9 cellular contexts compared by ENCODE assay signal in the genomic region with DNA sequence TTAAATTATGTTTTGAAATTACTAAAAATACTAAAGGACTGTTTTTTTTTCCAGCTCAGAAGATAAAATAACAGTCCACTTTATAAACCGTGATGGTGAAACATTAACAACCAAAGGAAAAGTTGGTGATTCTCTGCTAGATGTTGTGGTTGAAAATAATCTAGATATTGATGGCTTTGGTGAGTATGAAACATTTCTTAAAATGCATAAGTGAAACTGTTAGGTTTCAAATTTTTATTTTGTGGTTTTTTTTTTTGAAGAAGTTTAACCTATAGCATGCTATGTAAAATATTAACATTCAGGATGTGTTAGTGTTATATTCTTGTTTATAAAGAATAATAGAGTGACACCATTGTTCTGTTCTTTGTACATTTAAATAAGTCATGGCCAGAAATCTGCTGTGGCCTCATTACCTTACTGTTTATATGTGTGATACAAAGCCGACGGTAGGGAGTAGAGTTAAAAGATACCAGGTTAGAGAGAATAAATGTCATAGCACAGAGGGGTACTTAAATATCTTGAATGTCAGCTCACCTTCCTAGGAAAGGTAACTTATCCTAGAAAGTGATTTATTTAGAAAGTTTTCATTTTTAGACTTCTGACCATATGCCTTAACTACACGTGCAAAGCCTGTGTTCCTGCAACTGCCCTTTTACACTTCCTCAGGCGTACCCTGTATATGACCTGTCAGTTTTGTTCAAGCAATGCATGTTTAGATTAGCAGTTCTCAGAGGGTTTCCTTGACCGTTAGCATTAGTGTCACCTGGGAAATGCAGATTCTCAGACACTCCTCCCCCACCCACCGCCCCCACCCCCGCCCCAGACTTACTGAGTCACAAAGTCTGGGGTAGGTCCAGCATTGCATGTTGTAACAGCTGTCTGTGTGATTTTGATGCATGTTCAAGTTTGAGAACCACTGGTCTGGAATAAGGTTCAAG. TPM values are rescaled to one million over a fixed set of nuclear protein-coding genes. Genes with fewer than 3 reads are reported as not detected.
DNase-seq lines count a peak whose midpoint lies in the region; ATAC-seq and TF ChIP-seq lines count a peak whose summit lies in the region.
"Had no signal": no experiment of that assay in that cellular context is flagged by ENCODE, and none has a peak within 500 bp of the region (broad histone marks: within the 10 kb centered on the region; RNA-seq: fewer than 3 reads in every experiment).

No MANE protein-coding gene starts in this region.

- no peak for TF ChIP-seq CTCF in natural killer cell (IDR thresholded peaks at IDR 0.05)
- no peak for TF ChIP-seq CTCF in epithelial cell of esophagus (IDR thresholded peaks at IDR 0.05; ENCODE audit: insufficient read depth, low read depth, low read length, missing control alignments)
- TF ChIP-seq CTCF in thyroid gland (IDR thresholded peaks at IDR 0.05) = no peak

- H3K27me3 Mint-ChIP-seq in natural killer cell treated with Interleukin-12 subunit alpha and Interleukin-12 subunit beta and Interleukin-15 and Interleukin-18, amount 100 ng/mL, for 72 hours = no peaks in the 10 kb centered on the region
- no peaks in the 10 kb centered on the region for H3K27me3 Mint-ChIP-seq in natural killer cell (ENCODE audit: low read depth in 2 of 2)

- 31 to 39% methylated on average over 8 of the region's 8 CpGs for WGBS in thyroid gland, 2 donors

- H3K4me3 Mint-ChIP-seq in natural killer cell treated with Interleukin-12 subunit alpha and Interleukin-12 subunit beta and Interleukin-15 and Interleukin-18, amount 100 ng/mL, for 72 hours = peak overlapping the region; percentile 10
- no peak overlapping the region for H3K4me3 Mint-ChIP-seq in natural killer cell

- intact Hi-C loops in natural killer cell (cut with micrococcal nuclease) = loop anchor here (5.0 kb wide), 1 partner anchor 796 kb away; no protein-coding TSS in a partner anchor
- intact Hi-C loops in thyroid gland (cut with DNase I) = no loop called here

- peaks cover 26% of the 10 kb centered on the region for H3K36me3 Mint-ChIP-seq in natural killer cell treated with Interleukin-12 subunit alpha and Interleukin-12 subunit beta and Interleukin-15 and Interleukin-18, amount 100 ng/mL, for 72 hours
- peaks cover 20% of the 10 kb centered on the region for H3K36me3 Mint-ChIP-seq in natural killer cell

- H3K27me3 ChIP-seq in thyroid gland = no peaks in the 10 kb centered on the region

- peak in 1 of 2 donors; percentile 45 for ATAC-seq in natural killer cell treated with Interleukin-12 subunit alpha and Interleukin-12 subunit beta and Interleukin-15 and Interleukin-18, amount 100 ng/mL, for 72 hours
- ATAC-seq in natural killer cell = no peak
- peak; percentile 64 for ATAC-seq in HG03175 (IDR thresholded peaks at IDR 0.05; ENCODE audit: unreplicated experiment)

- no peak for TF ChIP-seq POLR2A in thyroid gland (IDR thresholded peaks at IDR 0.05)

- H3K27ac ChIP-seq in thyroid gland = peak overlapping the region; percentile 64 to 89 (median 84)

- peaks cover 53 to 56% of the 10 kb centered on the region in 2 donors for H3K4me1 ChIP-seq in thyroid gland

- H3K9me3 ChIP-seq in thyroid gland = no peaks in the 10 kb centered on the region

- DNase-seq in natural killer cell treated with Interleukin-12 subunit alpha and Interleukin-12 subunit beta and Interleukin-15 and Interleukin-18, amount 100 ng/mL, for 72 hours (ENCODE audit: low spot score) = no peak
- DNase-seq in natural killer cell (no peak), epithelial cell of esophagus (ENCODE audit: low read depth) (peak; percentile 62), thyroid gland (peak; percentile 32 to 34), cortex of kidney (lab: John Stamatoyannopoulos, UW) (no peak)
- DNase-seq in activated naive CD4-positive, alpha-beta T cell (lab: John Stamatoyannopoulos, UW) = no peak
- no peak for DNase-seq in activated T-cell treated with anti-CD3 and anti-CD28 coated beads, Interleukin-2, amount 50 U/mL, for 1 hour
- DNase-seq: NCI-H1694 treated with DMSO at 0.1 percent for 48 hours had no signal

- H3K27ac Mint-ChIP-seq in natural killer cell treated with Interleukin-12 subunit alpha and Interleukin-12 subunit beta and Interleukin-15 and Interleukin-18, amount 100 ng/mL, for 72 hours = no peak overlapping the region
- no peak overlapping the region for H3K27ac Mint-ChIP-seq in natural killer cell

- H3K4me3 ChIP-seq in epithelial cell of esophagus (ENCODE audit: low read length) = no peak overlapping the region
- H3K4me3 ChIP-seq in thyroid gland (replicated peaks in 1 of 3) = peak overlapping the region in 1 of 3 donors; percentile 1

- H3K4me1 Mint-ChIP-seq in natural killer cell treated with Interleukin-12 subunit alpha and Interleukin-12 subunit beta and Interleukin-15 and Interleukin-18, amount 100 ng/mL, for 72 hours (ENCODE audit: low read depth in 2 of 2) = peaks cover 21 to 48% of the 10 kb centered on the region in 2 donors
- peaks cover 47 to 48% of the 10 kb centered on the region in 2 donors for H3K4me1 Mint-ChIP-seq in natural killer cell

- no peaks in the 10 kb centered on the region for H3K9me3 Mint-ChIP-seq in natural killer cell treated with Interleukin-12 subunit alpha and Interleukin-12 subunit beta and Interleukin-15 and Interleukin-18, amount 100 ng/mL, for 72 hours
- peaks cover 0 to 1% of the 10 kb centered on the region in 2 donors for H3K9me3 Mint-ChIP-seq in natural killer cell

- H3K36me3 ChIP-seq in thyroid gland = no peaks in the 10 kb centered on the region

RNA-seq across cellular contexts. Expression of a gene that starts 6.3 kb away (rescaled TPM):
- total RNA-seq in natural killer cell treated with Interleukin-12 subunit alpha and Interleukin-12 subunit beta and Interleukin-15 and Interleukin-18, amount 100 ng/mL, for 72 hours = 10 to 100 TPM; 11.1 to 15.1 TPM
- total RNA-seq in natural killer cell (1 to 10 TPM; 6.7 to 7.9 (median 7.8) TPM), thyroid gland (10 to 100 TPM; 28.9 to 58.5 (median 39.6) TPM)

Comparison
In these comparisons a context has a peak if more than half of its experiments do, and no peak if none do; other contexts are left out.
1. DNase-seq: peak in epithelial cell of esophagus (single experiment) and thyroid gland (2 of 2); none in natural killer cell treated with Interleukin-12 subunit alpha and Interleukin-12 subunit beta and Interleukin-15 and Interleukin-18, amount 100 ng/mL, for 72 hours (single experiment), natural killer cell (single experiment), activated naive CD4-positive, alpha-beta T cell (0 of 4), cortex of kidney (single experiment) and activated T-cell treated with anti-CD3 and anti-CD28 coated beads, Interleukin-2, amount 50 U/mL, for 1 hour (single experiment).